1 cellular context compared by ENCODE assay signal in genomic region chr20:37095108-37095608, GRCh38.
TF ChIP-seq lines count a peak whose summit lies in the region.

No MANE protein-coding gene starts in this region.

TF ChIP-seq in endothelial cell of umbilical vein, 7 proteins besides CTCF, POLR2A, EP300 and RAD21 (continued from another document):
- TF ChIP-seq EZH2 (IDR thresholded peaks at IDR 0.05; ENCODE audit: borderline replicate concordance, low read depth, low read length, severe bottlenecking) = no peak
- no peak for TF ChIP-seq MAX (IDR thresholded peaks at IDR 0.05; ENCODE audit: insufficient read depth, insufficient read length)
- no peak for TF ChIP-seq JUN (IDR thresholded peaks at IDR 0.05; ENCODE audit: borderline replicate concordance, insufficient read depth, insufficient read length, low read depth)
